8 cellular contexts compared by ENCODE assay signal in the genomic region with DNA sequence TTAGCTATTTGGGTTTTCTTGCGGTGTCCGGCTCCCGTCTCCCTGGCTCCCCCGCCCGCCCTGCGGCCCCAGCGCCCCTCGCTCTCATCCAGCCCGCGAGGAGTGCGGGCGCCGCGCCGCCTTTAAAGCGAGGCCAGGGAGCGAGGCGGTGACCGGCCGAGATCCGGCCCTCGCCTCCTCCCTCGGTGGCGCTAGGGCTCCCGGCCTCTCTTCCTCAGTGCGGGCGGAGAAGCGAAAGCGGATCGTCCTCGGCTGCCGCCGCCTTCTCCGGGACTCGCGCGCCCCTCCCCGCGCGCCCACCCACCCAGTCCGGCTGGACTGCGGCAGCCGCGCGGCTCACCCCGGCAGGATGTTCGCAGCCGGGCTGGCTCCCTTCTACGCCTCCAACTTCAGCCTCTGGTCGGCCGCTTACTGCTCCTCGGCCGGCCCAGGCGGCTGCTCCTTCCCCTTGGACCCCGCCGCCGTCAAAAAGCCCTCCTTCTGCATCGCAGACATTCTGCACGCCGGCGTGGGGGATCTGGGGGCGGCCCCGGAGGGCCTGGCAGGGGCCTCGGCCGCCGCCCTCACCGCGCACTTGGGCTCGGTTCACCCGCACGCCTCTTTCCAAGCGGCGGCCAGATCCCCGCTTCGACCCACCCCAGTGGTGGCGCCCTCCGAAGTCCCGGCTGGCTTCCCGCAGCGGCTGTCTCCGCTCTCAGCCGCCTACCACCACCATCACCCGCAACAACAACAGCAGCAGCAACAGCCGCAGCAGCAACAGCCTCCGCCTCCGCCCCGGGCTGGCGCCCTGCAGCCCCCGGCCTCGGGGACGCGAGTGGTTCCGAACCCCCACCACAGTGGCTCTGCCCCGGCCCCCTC. TPM values are rescaled to one million over a fixed set of nuclear protein-coding genes. Genes with fewer than 3 reads are reported as not detected.
A peak's percentile ranks its signal among the peaks of the same experiment; 100 is the strongest.
DNase-seq lines count a peak whose midpoint lies in the region; ATAC-seq and TF ChIP-seq lines count a peak whose summit lies in the region.

No MANE protein-coding gene starts in this region.

- no peak for TF ChIP-seq POLR2A in transverse colon (IDR thresholded peaks at IDR 0.05)

- no peak for TF ChIP-seq EP300 in transverse colon (IDR thresholded peaks at IDR 0.05; ENCODE audit: low read depth)

- intact Hi-C loops in transverse colon (cut with DNase I; ENCODE audit: low total_unique reads) = loop anchor here (5.0 to 10.0 kb wide), 4 partner anchors 67 to 355 kb away; no protein-coding TSS in a partner anchor

- in situ Hi-C loops in transverse colon (cut with MboI; ENCODE audit: low pct_ligation_motif_present in 1 of 4, low pct_unique_long_range_greater_than_20kb in 1 of 4, low sequenced_read_pairs in 3 of 4) = loop anchor here in 3 of 4 donors (10.0 to 25.0 kb wide), 4 partner anchors 325 to 858 kb away; partner anchors contain the start of gene DUSP10 (in 1 of the 3)

- TF ChIP-seq CTCF in GM12874 (IDR thresholded peaks at IDR 0.05; ENCODE audit: insufficient read depth, low read depth, low read length) (0 out of 2 replicates have a peak, but pooled peaks have one; percentile 8), transverse colon (IDR thresholded peaks at IDR 0.05) (no peak)

- WGBS in transverse colon (ENCODE audit: low coverage in 1 of 2), 2 donors = 0 to 1% methylated on average over 11 to 58 of the region's 94 CpGs

- H3K4me3 ChIP-seq in transverse colon = peak overlapping the region; percentile 57 to 93 (median 80)

- H3K27ac ChIP-seq in transverse colon = peak overlapping the region; percentile 92 to 99 (median 96)

- no peaks in the 10 kb centered on the region for H3K36me3 ChIP-seq in transverse colon

- ATAC-seq in HG02870 (IDR thresholded peaks at IDR 0.05; ENCODE audit: unreplicated experiment) = peak; percentile 36
- ATAC-seq in HG03469 (IDR thresholded peaks at IDR 0.05; ENCODE audit: unreplicated experiment) = no peak

- peaks cover 2 to 79% (median 27%) of the 10 kb centered on the region in 4 donors for H3K4me1 ChIP-seq in transverse colon

- H3K9me3 ChIP-seq in transverse colon = no peaks in the 10 kb centered on the region

- DNase-seq in AG08396 (ENCODE audit: low spot score) = peak; percentile 84
- peak; percentile 59 for DNase-seq in dermis blood vessel endothelial cell
- peak; percentile 40 for DNase-seq in medulla oblongata (ENCODE audit: extremely low spot score)
- DNase-seq in transverse colon = peak; percentile 41

- peaks cover 79% of the 10 kb centered on the region for H3K27me3 ChIP-seq in transverse colon

TF ChIP-seq in PFSK-1, 5 proteins besides CTCF, POLR2A, EP300 and RAD21:
- TF ChIP-seq SIN3A (IDR thresholded peaks at IDR 0.05; ENCODE audit: borderline replicate concordance, insufficient read depth, low read length) (no peak), FOXP2 (optimal IDR thresholded peaks at IDR 0.05; ENCODE audit: borderline replicate concordance, extremely low read depth, extremely low read length, insufficient read depth) (peak; percentile 91), REST (IDR thresholded peaks at IDR 0.05; ENCODE audit: insufficient read depth in 1 of 2, low read depth in 2 of 2, low read length in 2 of 2) (peak in 1 of 2 experiments; percentile 1; a peak in 1 of 4 replicates)

RNA-seq across cellular contexts. Expression of gene HLX, which starts 0.5 kb away (rescaled TPM):
- polyA plus RNA-seq in PFSK-1 (2012; ENCODE audit: insufficient read length, low read depth) = 18.4 TPM
- total RNA-seq in dermis blood vessel endothelial cell (18.0 and 20.8 TPM in 2 replicates), transverse colon (10 to 100 TPM in 2 of 4 donors, 1 to 10 TPM in 2; 4.2 to 18.4 (median 9.3) TPM)
